ENCODE assay signal across 22 cellular contexts in genomic region chr12:45337835-45338234, GRCh38.
A peak's percentile ranks its signal among the peaks of the same experiment; 100 is the strongest.
DNase-seq lines count a peak whose midpoint lies in the region; ATAC-seq, FAIRE-seq and TF ChIP-seq lines count a peak whose summit lies in the region.
"Had no signal": no experiment of that assay in that cellular context is flagged by ENCODE, and none has a peak within 500 bp of the region (broad histone marks: within the 10 kb centered on the region; RNA-seq: fewer than 3 reads in every experiment).

No MANE protein-coding gene starts in this region.

- H3K9me3 Mint-ChIP-seq in astrocyte (ENCODE audit: unreplicated experiment), result no peaks in the 10 kb centered on the region
- H3K9me3 Mint-ChIP-seq in activated CD8-positive, alpha-beta T cell treated with anti-CD3 and anti-CD28 coated beads, Interleukin-2, amount 10 ng/mL, durations not matched to agents 7 days and 5 days (ENCODE audit: insufficient read depth), result no peaks in the 10 kb centered on the region
- H3K9me3 Mint-ChIP-seq: CD4-positive, alpha-beta memory T cell; T-cell had no signal

- H3K36me3 Mint-ChIP-seq in astrocyte (ENCODE audit: low read depth, unreplicated experiment), result peaks cover 4% of the 10 kb centered on the region
- H3K36me3 Mint-ChIP-seq in activated CD8-positive, alpha-beta T cell treated with anti-CD3 and anti-CD28 coated beads, Interleukin-2, amount 10 ng/mL, durations not matched to agents 7 days and 5 days (ENCODE audit: low read depth), result peaks cover 4% of the 10 kb centered on the region

- peaks cover 24% of the 10 kb centered on the region for H3K79me2 ChIP-seq in GM23248 (ENCODE audit: insufficient read depth)
- peaks cover 2% of the 10 kb centered on the region for H3K79me2 ChIP-seq in astrocyte (ENCODE audit: insufficient read depth, low read length)

- no peak overlapping the region for H3K9ac ChIP-seq in GM23248
- H3K9ac ChIP-seq in astrocyte (ENCODE audit: low read length), result no peak overlapping the region
- no peak overlapping the region for H3K9ac ChIP-seq in rectal smooth muscle tissue (ENCODE audit: low read length)

- no peaks in the 10 kb centered on the region for H3K9me2 ChIP-seq in GM23248 (ENCODE audit: insufficient read depth)

- H3K27me3 ChIP-seq in GM23248 (replicated peaks; ENCODE audit: insufficient read depth), result no peaks in the 10 kb centered on the region
- no peaks in the 10 kb centered on the region for H3K27me3 ChIP-seq in astrocyte (ENCODE audit: insufficient read depth, low read length)
- H3K27me3 ChIP-seq in rectal smooth muscle tissue (ENCODE audit: control insufficient read depth, insufficient read depth, low read length), result no peaks in the 10 kb centered on the region
- H3K27me3 ChIP-seq: SJCRH30 had no signal

- no peak for TF ChIP-seq CTCF in astrocyte (IDR thresholded peaks at IDR 0.05; ENCODE audit: insufficient read depth, low read depth, low read length)

- H3K4me2 ChIP-seq in GM23248 (ENCODE audit: unreplicated experiment) (no peak overlapping the region), astrocyte (ENCODE audit: low read length) (no peak overlapping the region)

- no peak for ATAC-seq in GM19035 (IDR thresholded peaks at IDR 0.05; ENCODE audit: unreplicated experiment)
- ATAC-seq in HG03520 (IDR thresholded peaks at IDR 0.05; ENCODE audit: unreplicated experiment), result no peak
- ATAC-seq in activated CD8-positive, alpha-beta T cell treated with anti-CD3 and anti-CD28 coated beads, Interleukin-2, amount 10 ng/mL, durations not matched to agents 7 days and 5 days, result no peak
- ATAC-seq: GM12878, T-cell had no signal

- FAIRE-seq in A204.1 (lab: Jason Lieb, UNC) (peak; percentile 65), astrocyte (lab: Jason Lieb, UNC) (no peak)
- FAIRE-seq: GM12878, RCC 7860 had no signal

- peak overlapping the region; percentile 86; the same call in 1 of the 2 replicates for H3K27ac ChIP-seq in GM23248
- H3K27ac ChIP-seq in astrocyte (ENCODE audit: low read depth, low read length), result no peak overlapping the region
- H3K27ac ChIP-seq in rectal smooth muscle tissue (ENCODE audit: low read depth, low read length), result peak overlapping the region; percentile 57
- H3K27ac ChIP-seq: SJCRH30 had no signal

- no peak overlapping the region for H2AFZ ChIP-seq in GM23248
- H2AFZ ChIP-seq in astrocyte (ENCODE audit: low read depth, low read length), result no peak overlapping the region

- in situ Hi-C loops in GM23248 (cut with MboI), result no loop called here

- H3K27ac Mint-ChIP-seq in astrocyte (ENCODE audit: unreplicated experiment), result peak overlapping the region; percentile 91
- no peak overlapping the region for H3K27ac Mint-ChIP-seq in activated CD8-positive, alpha-beta T cell treated with anti-CD3 and anti-CD28 coated beads, Interleukin-2, amount 10 ng/mL, durations not matched to agents 7 days and 5 days
- H3K27ac Mint-ChIP-seq: CD4-positive, alpha-beta memory T cell; T-cell had no signal

- H3K4me1 ChIP-seq in GM23248 (ENCODE audit: insufficient read depth) (peaks cover 20% of the 10 kb centered on the region), astrocyte (ENCODE audit: insufficient read depth, low read length) (peaks cover 8% of the 10 kb centered on the region), rectal smooth muscle tissue (ENCODE audit: control insufficient read depth, insufficient read depth, low read length) (peaks cover 17% of the 10 kb centered on the region)

- H3F3A ChIP-seq in GM23248 (ENCODE audit: insufficient read depth), result peaks cover 20% of the 10 kb centered on the region

- no peaks in the 10 kb centered on the region for H3K9me3 ChIP-seq in GM23248 (ENCODE audit: low read depth)
- H3K9me3 ChIP-seq in astrocyte (ENCODE audit: insufficient read depth, low read depth, low read length), result no peaks in the 10 kb centered on the region
- H3K9me3 ChIP-seq: SJCRH30 had no signal

- H3K27me3 Mint-ChIP-seq in astrocyte (ENCODE audit: low read depth, unreplicated experiment), result no peaks in the 10 kb centered on the region
- H3K27me3 Mint-ChIP-seq in activated CD8-positive, alpha-beta T cell treated with anti-CD3 and anti-CD28 coated beads, Interleukin-2, amount 10 ng/mL, durations not matched to agents 7 days and 5 days (ENCODE audit: low read depth), result no peaks in the 10 kb centered on the region
- H3K27me3 Mint-ChIP-seq: CD4-positive, alpha-beta memory T cell; T-cell had no signal

- CTCF ChIA-PET in activated CD8-positive, alpha-beta T cell treated with anti-CD3 and anti-CD28 coated beads, Interleukin-2, amount 10 ng/mL, durations not matched to agents 7 days and 5 days (lab: Charles Lee), result interaction anchor here (1.3 kb wide), 1 partner anchor 11 kb away, joined by 3 read pairs; no protein-coding TSS in a partner anchor

- H3K36me3 ChIP-seq in GM23248 (ENCODE audit: low read depth), result no peaks in the 10 kb centered on the region
- H3K36me3 ChIP-seq in astrocyte (ENCODE audit: insufficient read depth, low read length), result no peaks in the 10 kb centered on the region
- no peaks in the 10 kb centered on the region for H3K36me3 ChIP-seq in rectal smooth muscle tissue (ENCODE audit: control insufficient read depth, insufficient read depth, low read length)
- H3K36me3 ChIP-seq: SJCRH30 had no signal

- H3K4me3 ChIP-seq in GM23248, result no peak overlapping the region
- H3K4me3 ChIP-seq in astrocyte (ENCODE audit: insufficient read depth, low read depth, low read length), result no peak overlapping the region
- no peak overlapping the region for H3K4me3 ChIP-seq in rectal smooth muscle tissue (ENCODE audit: low read length)
- H3K4me3 ChIP-seq: GM12878, SJCRH30 had no signal

- DNase-seq in GM23248 (no peak), astrocyte (ENCODE audit: low read depth) (no peak), NCI-H1694 treated with DMSO at 0.1 percent for 48 hours (lab: John Stamatoyannopoulos, UW) (no peak)
- no peak for DNase-seq in activated CD8-positive, alpha-beta T cell treated with anti-CD3 and anti-CD28 coated beads, Interleukin-2, amount 10 ng/mL, durations not matched to agents 7 days and 5 days
- DNase-seq: C1 segment of cervical spinal cord; CD4-positive, alpha-beta memory T cell; COR-L47; H7; Kasumi-1; NCI-H1105; NCI-H1436 treated with DMSO at 0.1 percent for 48 hours; NCI-H2107; NCI-H524; NCI-H774; SJCRH30; T-cell had no signal

- H3K4me3 Mint-ChIP-seq in astrocyte (ENCODE audit: unreplicated experiment), result no peak overlapping the region
- H3K4me3 Mint-ChIP-seq in activated CD8-positive, alpha-beta T cell treated with anti-CD3 and anti-CD28 coated beads, Interleukin-2, amount 10 ng/mL, durations not matched to agents 7 days and 5 days, result no peak overlapping the region
- H3K4me3 Mint-ChIP-seq: CD4-positive, alpha-beta memory T cell; T-cell had no signal

- POLR2A ChIA-PET in activated CD8-positive, alpha-beta T cell treated with anti-CD3 and anti-CD28 coated beads, Interleukin-2, amount 10 ng/mL, durations not matched to agents 7 days and 5 days (lab: Charles Lee), result no interaction called here

- H3K4me1 Mint-ChIP-seq in astrocyte (ENCODE audit: low read depth, unreplicated experiment), result peaks cover 33% of the 10 kb centered on the region
- no peaks in the 10 kb centered on the region for H3K4me1 Mint-ChIP-seq in activated CD8-positive, alpha-beta T cell treated with anti-CD3 and anti-CD28 coated beads, Interleukin-2, amount 10 ng/mL, durations not matched to agents 7 days and 5 days (ENCODE audit: low read depth)
- H3K4me1 Mint-ChIP-seq: T-cell had no signal

- H4K20me1 ChIP-seq in GM23248 (ENCODE audit: insufficient read depth) (0 out of 2 replicates have a peak, but pooled peaks cover 3% of the 10 kb centered on the region), astrocyte (ENCODE audit: insufficient read depth, low read length) (no peaks in the 10 kb centered on the region)
